Comparison of ENCODE assay signal across 11 cellular contexts in genomic region chr1:59016390-59016789, GRCh38.
DNase-seq lines count a peak whose midpoint lies in the region; ATAC-seq, FAIRE-seq and TF ChIP-seq lines count a peak whose summit lies in the region.
"Had no signal": no experiment of that assay in that cellular context is flagged by ENCODE, and none has a peak within 500 bp of the region (broad histone marks: within the 10 kb centered on the region; RNA-seq: fewer than 3 reads in every experiment).

No MANE protein-coding gene starts in this region.

- peak overlapping the region in 2 of 10 donors; percentile 53 to 54 for H3K27ac Mint-ChIP-seq in naive thymus-derived CD8-positive, alpha-beta T cell

- no peak for ATAC-seq in naive thymus-derived CD8-positive, alpha-beta T cell
- ATAC-seq in GM19455 (IDR thresholded peaks at IDR 0.05; ENCODE audit: unreplicated experiment), result no peak
- ATAC-seq: left lobe of liver had no signal

- peak; percentile 87 for FAIRE-seq in GM19239 (lab: Jason Lieb, UNC)

- H3K27ac ChIP-seq in AG04450 (ENCODE audit: low read depth, low read length) (peak overlapping the region; percentile 42), RWPE1 (peak overlapping the region; percentile 66; the same call in 1 of the 2 replicates), ovary (no peak overlapping the region)
- H3K27ac ChIP-seq: C4-2B, PC-9 had no signal

- no peak for TF ChIP-seq EP300 in ovary (IDR thresholded peaks at IDR 0.05)

- no peak overlapping the region for H3K4me3 Mint-ChIP-seq in naive thymus-derived CD8-positive, alpha-beta T cell

- H3K4me3 ChIP-seq in AG04450 (ENCODE audit: low read depth, low read length) (no peak overlapping the region), kidney epithelial cell (ENCODE audit: low read depth, low read length) (no peak overlapping the region), ovary (no peak overlapping the region)
- H3K4me3 ChIP-seq: PC-9 had no signal

- peaks cover 0 to 9% (median 3%) of the 10 kb centered on the region in 3 donors for H3K36me3 Mint-ChIP-seq in naive thymus-derived CD8-positive, alpha-beta T cell

- POLR2A ChIA-PET in AG04450 (lab: Yijun Ruan, JAX) (no interaction called here), RWPE1 (lab: Yijun Ruan, JAX; ENCODE audit: low non-redundant PET) (no interaction called here)
- POLR2A ChIA-PET in naive thymus-derived CD8-positive, alpha-beta T cell (lab: Charles Lee), result no interaction called here

- H3K36me3 ChIP-seq in kidney epithelial cell (ENCODE audit: control insufficient read depth, insufficient read depth, low read length) (no peaks in the 10 kb centered on the region), ovary (no peaks in the 10 kb centered on the region)

- DNase-seq in AG04450 (ENCODE audit: low read depth, low spot score) (no peak), GM19239 (ENCODE audit: insufficient read length, low spot score) (no peak), RWPE1 (ENCODE audit: low spot score) (no peak), kidney epithelial cell (ENCODE audit: low read depth) (no peak), D341Med (ENCODE audit: low spot score) (no peak), ovary (no peak)
- no peak for DNase-seq in naive thymus-derived CD8-positive, alpha-beta T cell
- DNase-seq: PC-9 had no signal

- peaks cover 7% of the 10 kb centered on the region; the same call in 1 of the 2 replicates for H3K9me3 ChIP-seq in AG04450 (ENCODE audit: control insufficient read depth, insufficient read depth, low read length)
- no peaks in the 10 kb centered on the region for H3K9me3 ChIP-seq in ovary

- peaks cover 14 to 64% (median 26%) of the 10 kb centered on the region in 4 donors for H3K4me1 Mint-ChIP-seq in naive thymus-derived CD8-positive, alpha-beta T cell

- no peak for TF ChIP-seq CTCF in AG04450 (IDR thresholded peaks at IDR 0.05; ENCODE audit: low read depth, low read length)
- TF ChIP-seq CTCF in RWPE1 (conservative IDR thresholded peaks at IDR 0.05; ENCODE audit: low read depth), result no peak
- peak; percentile 3 for TF ChIP-seq CTCF in kidney epithelial cell (IDR thresholded peaks at IDR 0.05; ENCODE audit: insufficient read depth, low read length, poor library complexity, severe bottlenecking)
- no peak for TF ChIP-seq CTCF in ovary (IDR thresholded peaks at IDR 0.05)

- peaks cover 0 to 2% (median 0%) of the 10 kb centered on the region in 9 donors for H3K9me3 Mint-ChIP-seq in naive thymus-derived CD8-positive, alpha-beta T cell

- no peaks in the 10 kb centered on the region for H3K27me3 ChIP-seq in AG04450 (ENCODE audit: control insufficient read depth, insufficient read depth, low read length)
- H3K27me3 ChIP-seq in kidney epithelial cell (ENCODE audit: control insufficient read depth, insufficient read depth, low read length), result no peaks in the 10 kb centered on the region
- H3K27me3 ChIP-seq in ovary, result no peaks in the 10 kb centered on the region

- intact Hi-C loops in ovary (cut with DNase I), result loop anchor here in 1 of 4 donors (10.0 kb wide), 1 partner anchor 202 kb away; no protein-coding TSS in a partner anchor

- no peaks in the 10 kb centered on the region for H3K27me3 Mint-ChIP-seq in naive thymus-derived CD8-positive, alpha-beta T cell

- H3K4me1 ChIP-seq in ovary (ENCODE audit: insufficient read depth), result peaks cover 7% of the 10 kb centered on the region

- 92 to 97% (median 95%) methylated on average over 2 of the region's 2 CpGs for WGBS in ovary, 3 donors

- CTCF ChIA-PET in AG04450 (lab: Charles Lee), result no interaction called here
- CTCF ChIA-PET in RWPE1 (lab: Yijun Ruan, JAX), result no interaction called here

- no peak for TF ChIP-seq POLR2A in ovary (IDR thresholded peaks at IDR 0.05)

Comparison
In these comparisons a context has a peak if more than half of its experiments do, and no peak if none do; other contexts are left out.
1. H3K27ac ChIP-seq: peak in AG04450 (single experiment) and RWPE1 (single experiment); none in ovary (0 of 2).